9 cellular contexts compared by ENCODE assay signal in the genomic region with DNA sequence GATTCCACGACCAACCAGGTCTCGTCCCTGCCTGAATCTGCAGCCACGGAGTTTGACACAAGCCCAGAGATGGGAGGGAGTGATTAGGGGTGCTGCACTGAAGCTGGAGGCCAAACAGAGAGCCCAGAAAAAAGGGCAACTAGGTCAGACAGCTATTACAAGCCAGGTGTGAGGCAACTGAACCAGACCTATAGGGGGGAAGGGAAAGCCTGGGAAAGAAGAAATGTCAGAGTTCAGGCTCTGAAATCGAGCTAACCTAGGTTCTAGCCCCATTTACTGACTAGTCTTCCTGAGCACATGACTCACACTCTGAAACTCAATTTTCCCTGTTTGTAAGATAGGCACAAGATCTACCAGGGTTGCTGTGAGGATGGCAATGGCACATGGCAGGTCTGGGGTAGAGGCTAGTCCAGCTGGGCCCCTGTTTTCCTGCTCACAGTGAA. TPM values are rescaled to one million over a fixed set of nuclear protein-coding genes. Genes with fewer than 3 reads are reported as not detected.
DNase-seq lines count a peak whose midpoint lies in the region; ATAC-seq and TF ChIP-seq lines count a peak whose summit lies in the region.
"Had no signal": no experiment of that assay in that cellular context is flagged by ENCODE, and none has a peak within 500 bp of the region (broad histone marks: within the 10 kb centered on the region; RNA-seq: fewer than 3 reads in every experiment).

No MANE protein-coding gene starts in this region.

- peak in 1 of 2 donors; percentile 34 for TF ChIP-seq RAD21 in liver (IDR thresholded peaks at IDR 0.05)

- peaks cover 0 to 16% (median 0%) of the 10 kb centered on the region in 5 experiments for H3K9me3 Mint-ChIP-seq in brain

- peak overlapping the region; percentile 32; the same call in 1 of the 2 replicates for H3K9ac ChIP-seq in HUES64 (ENCODE audit: low read depth, low read length)
- peak overlapping the region; percentile 12 to 73 for H3K9ac ChIP-seq in liver (ENCODE audit: low read depth in 1 of 2, low read length in 2 of 2)

- peaks cover 48% of the 10 kb centered on the region for H3K36me3 Mint-ChIP-seq in brain

- no peak overlapping the region for H2AFZ ChIP-seq in ACC112 (ENCODE audit: low read length, unreplicated experiment)

- H3K27ac Mint-ChIP-seq in brain: peak overlapping the region in 4 of 5 experiments; percentile 87 to 94 (median 91)

- TF ChIP-seq CTCF in brain (conservative IDR thresholded peaks at IDR 0.05): no peak
- no peak for TF ChIP-seq CTCF in liver (IDR thresholded peaks at IDR 0.05; ENCODE audit: low read depth, low read length, missing input control)
- TF ChIP-seq CTCF in ovary (IDR thresholded peaks at IDR 0.05): no peak

- peaks cover 60% of the 10 kb centered on the region for H3K4me1 Mint-ChIP-seq in brain

- H3K27me3 ChIP-seq in ACC112 (ENCODE audit: insufficient read depth, low read length): no peaks in the 10 kb centered on the region
- no peaks in the 10 kb centered on the region for H3K27me3 ChIP-seq in HUES64 (ENCODE audit: insufficient read depth, low read length)
- no peaks in the 10 kb centered on the region for H3K27me3 ChIP-seq in liver (ENCODE audit: control insufficient read depth in 4 of 4, insufficient read depth in 4 of 4, low read length in 3 of 4)
- H3K27me3 ChIP-seq in ovary: no peaks in the 10 kb centered on the region

- DNase-seq in ovary (no peak), NCI-H2107 (lab: John Stamatoyannopoulos, UW) (no peak), dedifferentiated amniotic fluid mesenchymal stem cell (ENCODE audit: extremely low spot score) (no peak)
- DNase-seq: right cardiac atrium had no signal

- peak overlapping the region; percentile 93 to 98 (median 95) for H3K4me3 Mint-ChIP-seq in brain

- ATAC-seq in HG03521 (IDR thresholded peaks at IDR 0.05; ENCODE audit: unreplicated experiment): no peak
- ATAC-seq: right cardiac atrium had no signal

- no peaks in the 10 kb centered on the region for H3K9me3 ChIP-seq in HUES64 (ENCODE audit: insufficient read depth, low read depth, low read length)
- H3K9me3 ChIP-seq in liver (ENCODE audit: control insufficient read depth in 4 of 4, low read length in 3 of 4): no peaks in the 10 kb centered on the region
- H3K9me3 ChIP-seq in ovary: no peaks in the 10 kb centered on the region

- intact Hi-C loops in ovary (cut with DNase I): no loop called here

- H3K27me3 Mint-ChIP-seq in brain: peaks cover 14% of the 10 kb centered on the region

- WGBS in HUES64: 73% methylated on average over 4 of the region's 4 CpGs
- 32% methylated on average over 4 of the region's 4 CpGs for WGBS in liver
- WGBS in ovary, 3 donors: 85 to 93% (median 86%) methylated on average over 4 of the region's 4 CpGs

- no peak for TF ChIP-seq EP300 in ovary (IDR thresholded peaks at IDR 0.05)

- H3K27ac ChIP-seq in ACC112 (ENCODE audit: low read depth, low read length) (no peak overlapping the region), HUES64 (ENCODE audit: low read depth, low read length) (no peak overlapping the region), liver (ENCODE audit: low read depth in 1 of 2, low read length in 2 of 2) (peak overlapping the region; percentile 89 to 96), ovary (no peak overlapping the region)

- peak overlapping the region; percentile 92 for H3K4me3 ChIP-seq in ACC112 (ENCODE audit: low read depth, low read length)
- peak overlapping the region; percentile 94 for H3K4me3 ChIP-seq in HUES64 (ENCODE audit: low read length)
- H3K4me3 ChIP-seq in liver (ENCODE audit: low read depth in 1 of 3, low read length in 3 of 3): peak overlapping the region; percentile 92 to 94 (median 92)
- no peak overlapping the region for H3K4me3 ChIP-seq in ovary

- H3K36me3 ChIP-seq in ACC112 (ENCODE audit: insufficient read depth, low read length) (peaks cover 19% of the 10 kb centered on the region), HUES64 (ENCODE audit: insufficient read depth, low read length) (peaks cover 56% of the 10 kb centered on the region), liver (ENCODE audit: control insufficient read depth in 4 of 4, insufficient read depth in 3 of 4, low read depth in 1 of 4, low read length in 3 of 4) (peaks cover 2 to 13% (median 7%) of the 10 kb centered on the region in 4 donors), ovary (no peaks in the 10 kb centered on the region)

- H3K4me1 ChIP-seq in ACC112 (ENCODE audit: control insufficient read depth, insufficient read depth, low read length, unreplicated experiment) (peaks cover 42% of the 10 kb centered on the region), HUES64 (ENCODE audit: insufficient read depth, low read length) (peaks cover 24% of the 10 kb centered on the region), liver (ENCODE audit: control insufficient read depth in 4 of 4, insufficient read depth in 4 of 4, low read length in 3 of 4) (peaks cover 5 to 53% (median 31%) of the 10 kb centered on the region in 4 donors), ovary (ENCODE audit: insufficient read depth) (peaks cover 11% of the 10 kb centered on the region)

- H3K79me2 ChIP-seq in ACC112 (ENCODE audit: control insufficient read depth, insufficient read depth, low read length, unreplicated experiment): peaks cover 41% of the 10 kb centered on the region

- TF ChIP-seq POLR2A in ovary (IDR thresholded peaks at IDR 0.05): no peak

TF ChIP-seq in liver, 16 proteins besides CTCF, POLR2A, EP300 and RAD21:
- TF ChIP-seq, protein P1, sequence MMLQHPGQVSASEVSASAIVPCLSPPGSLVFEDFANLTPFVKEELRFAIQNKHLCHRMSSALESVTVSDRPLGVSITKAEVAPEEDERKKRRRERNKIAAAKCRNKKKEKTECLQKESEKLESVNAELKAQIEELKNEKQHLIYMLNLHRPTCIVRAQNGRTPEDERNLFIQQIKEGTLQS (IDR thresholded peaks at IDR 0.05): no peak
- TF ChIP-seq, protein P2, sequence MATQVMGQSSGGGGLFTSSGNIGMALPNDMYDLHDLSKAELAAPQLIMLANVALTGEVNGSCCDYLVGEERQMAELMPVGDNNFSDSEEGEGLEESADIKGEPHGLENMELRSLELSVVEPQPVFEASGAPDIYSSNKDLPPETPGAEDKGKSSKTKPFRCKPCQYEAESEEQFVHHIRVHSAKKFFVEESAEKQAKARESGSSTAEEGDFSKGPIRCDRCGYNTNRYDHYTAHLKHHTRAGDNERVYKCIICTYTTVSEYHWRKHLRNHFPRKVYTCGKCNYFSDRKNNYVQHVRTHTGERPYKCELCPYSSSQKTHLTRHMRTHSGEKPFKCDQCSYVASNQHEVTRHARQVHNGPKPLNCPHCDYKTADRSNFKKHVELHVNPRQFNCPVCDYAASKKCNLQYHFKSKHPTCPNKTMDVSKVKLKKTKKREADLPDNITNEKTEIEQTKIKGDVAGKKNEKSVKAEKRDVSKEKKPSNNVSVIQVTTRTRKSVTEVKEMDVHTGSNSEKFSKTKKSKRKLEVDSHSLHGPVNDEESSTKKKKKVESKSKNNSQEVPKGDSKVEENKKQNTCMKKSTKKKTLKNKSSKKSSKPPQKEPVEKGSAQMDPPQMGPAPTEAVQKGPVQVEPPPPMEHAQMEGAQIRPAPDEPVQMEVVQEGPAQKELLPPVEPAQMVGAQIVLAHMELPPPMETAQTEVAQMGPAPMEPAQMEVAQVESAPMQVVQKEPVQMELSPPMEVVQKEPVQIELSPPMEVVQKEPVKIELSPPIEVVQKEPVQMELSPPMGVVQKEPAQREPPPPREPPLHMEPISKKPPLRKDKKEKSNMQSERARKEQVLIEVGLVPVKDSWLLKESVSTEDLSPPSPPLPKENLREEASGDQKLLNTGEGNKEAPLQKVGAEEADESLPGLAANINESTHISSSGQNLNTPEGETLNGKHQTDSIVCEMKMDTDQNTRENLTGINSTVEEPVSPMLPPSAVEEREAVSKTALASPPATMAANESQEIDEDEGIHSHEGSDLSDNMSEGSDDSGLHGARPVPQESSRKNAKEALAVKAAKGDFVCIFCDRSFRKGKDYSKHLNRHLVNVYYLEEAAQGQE (IDR thresholded peaks at IDR 0.05): no peak
- TF ChIP-seq EGR1 (IDR thresholded peaks at IDR 0.05; ENCODE audit: low read depth in 2 of 2) (no peak), YY1 (IDR thresholded peaks at IDR 0.05) (peak; percentile 32), SP1 (IDR thresholded peaks at IDR 0.05) (peak; percentile 49), HNF4A (conservative IDR thresholded peaks at IDR 0.05) (peak; percentile 40 to 62), RXRA (IDR thresholded peaks at IDR 0.05) (peak; percentile 80 to 84), NR2F2 (IDR thresholded peaks at IDR 0.05) (peak; percentile 44), TAF1 (conservative IDR thresholded peaks at IDR 0.05) (peak; percentile 18)
- TF ChIP-seq, protein P3, sequence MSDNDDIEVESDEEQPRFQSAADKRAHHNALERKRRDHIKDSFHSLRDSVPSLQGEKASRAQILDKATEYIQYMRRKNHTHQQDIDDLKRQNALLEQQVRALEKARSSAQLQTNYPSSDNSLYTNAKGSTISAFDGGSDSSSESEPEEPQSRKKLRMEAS (IDR thresholded peaks at IDR 0.05): peak; percentile 67

RNA-seq across cellular contexts. Expression of a gene that starts 1.7 kb away (rescaled TPM):
- 345 TPM for polyA plus RNA-seq in HUES64 (2013, experiment 1 of 2)
- polyA plus RNA-seq in HUES64 (2013, experiment 2 of 2): 300 TPM
- polyA plus RNA-seq in brain (ENCODE audit: insufficient read depth, low read depth, low replicate concordance) (158 TPM), liver (100 to 1,000 TPM; 271 to 705 TPM), ovary (1,000 to 10,000 TPM in 1 of 2 donors, 10 to 100 TPM in 1; 24.9 to 1,394 TPM)
- total RNA-seq in liver (100 to 1,000 TPM; 495 to 815 TPM), ovary (100 to 1,000 TPM in 2 of 7 donors, 10 to 100 TPM in 5; 10.5 to 220 (median 74.6) TPM)

Comparison
In these comparisons a context has a peak if more than half of its experiments do, and no peak if none do; other contexts are left out.
1. H3K27ac ChIP-seq: peak in liver (2 of 2); none in ACC112 (single experiment), HUES64 (single experiment) and ovary (0 of 2).